1 cellular context compared by ENCODE assay signal in the genomic region with DNA sequence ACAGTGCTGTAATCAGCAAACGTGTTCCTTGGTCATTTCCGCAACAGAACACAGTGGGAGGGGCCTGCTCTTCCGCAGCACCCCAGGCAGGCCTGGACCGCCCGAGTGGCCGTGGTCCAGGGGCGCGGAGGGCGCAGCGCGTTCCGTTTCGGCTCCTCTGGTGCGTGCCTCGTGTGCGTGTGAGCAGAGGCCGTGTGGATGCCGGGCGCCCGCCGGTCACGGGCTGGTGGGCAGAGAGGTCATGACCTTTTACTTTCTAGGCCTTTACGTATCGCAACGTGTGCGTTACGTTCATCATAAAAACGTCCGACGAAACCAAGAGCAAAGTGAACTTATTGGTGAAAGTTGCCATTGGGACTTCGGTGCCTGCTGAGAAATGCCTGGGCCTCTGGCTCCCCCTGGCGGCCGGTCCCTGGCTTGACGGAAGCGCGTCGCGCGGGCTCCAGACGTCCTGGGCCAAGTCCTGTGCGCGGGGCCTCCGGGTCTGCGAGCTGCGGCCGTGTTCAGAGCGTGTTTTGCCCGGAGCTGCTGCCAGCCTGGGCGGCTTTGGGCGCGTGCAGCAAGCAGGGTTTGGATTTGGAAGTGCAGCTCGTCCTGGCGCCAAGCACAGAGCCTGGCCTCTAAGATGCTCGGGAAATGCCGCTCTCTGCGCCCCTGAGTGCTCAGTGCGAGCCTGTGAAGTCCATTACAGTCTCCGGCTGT.
A peak's percentile ranks its signal among the peaks of the same experiment; 100 is the strongest.
TF ChIP-seq lines count a peak whose summit lies in the region.

No MANE protein-coding gene starts in this region.

TF ChIP-seq in HepG2, 621 proteins besides CTCF, POLR2A, EP300 and RAD21 (continued from another document and continues in another):
- TF ChIP-seq, protein P1, sequence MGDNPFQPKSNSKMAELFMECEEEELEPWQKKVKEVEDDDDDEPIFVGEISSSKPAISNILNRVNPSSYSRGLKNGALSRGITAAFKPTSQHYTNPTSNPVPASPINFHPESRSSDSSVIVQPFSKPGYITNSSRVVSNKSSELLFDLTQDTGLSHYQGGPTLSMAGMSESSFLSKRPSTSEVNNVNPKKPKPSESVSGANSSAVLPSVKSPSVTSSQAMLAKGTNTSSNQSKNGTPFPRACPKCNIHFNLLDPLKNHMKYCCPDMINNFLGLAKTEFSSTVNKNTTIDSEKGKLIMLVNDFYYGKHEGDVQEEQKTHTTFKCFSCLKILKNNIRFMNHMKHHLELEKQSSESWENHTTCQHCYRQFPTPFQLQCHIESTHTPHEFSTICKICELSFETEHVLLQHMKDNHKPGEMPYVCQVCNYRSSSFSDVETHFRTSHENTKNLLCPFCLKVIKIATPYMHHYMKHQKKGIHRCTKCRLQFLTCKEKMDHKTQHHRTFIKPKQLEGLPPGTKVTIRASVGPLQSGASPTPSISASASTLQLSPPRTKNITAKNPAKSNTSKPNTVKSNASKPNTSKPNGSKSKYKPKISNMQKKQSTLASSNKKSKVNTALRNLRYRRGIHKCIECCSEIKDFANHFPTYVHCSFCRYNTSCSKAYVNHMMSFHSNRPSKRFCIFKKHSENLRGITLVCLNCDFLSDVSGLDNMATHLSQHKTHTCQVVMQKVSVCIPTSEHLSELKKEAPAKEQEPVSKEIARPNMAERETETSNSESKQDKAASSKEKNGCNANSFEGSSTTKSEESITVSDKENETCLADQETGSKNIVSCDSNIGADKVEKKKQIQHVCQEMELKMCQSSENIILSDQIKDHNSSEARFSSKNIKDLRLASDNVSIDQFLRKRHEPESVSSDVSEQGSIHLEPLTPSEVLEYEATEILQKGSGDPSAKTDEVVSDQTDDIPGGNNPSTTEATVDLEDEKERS (CRISPR knock-in tag; IDR thresholded peaks at IDR 0.05) = no peak
- TF ChIP-seq, protein P2, sequence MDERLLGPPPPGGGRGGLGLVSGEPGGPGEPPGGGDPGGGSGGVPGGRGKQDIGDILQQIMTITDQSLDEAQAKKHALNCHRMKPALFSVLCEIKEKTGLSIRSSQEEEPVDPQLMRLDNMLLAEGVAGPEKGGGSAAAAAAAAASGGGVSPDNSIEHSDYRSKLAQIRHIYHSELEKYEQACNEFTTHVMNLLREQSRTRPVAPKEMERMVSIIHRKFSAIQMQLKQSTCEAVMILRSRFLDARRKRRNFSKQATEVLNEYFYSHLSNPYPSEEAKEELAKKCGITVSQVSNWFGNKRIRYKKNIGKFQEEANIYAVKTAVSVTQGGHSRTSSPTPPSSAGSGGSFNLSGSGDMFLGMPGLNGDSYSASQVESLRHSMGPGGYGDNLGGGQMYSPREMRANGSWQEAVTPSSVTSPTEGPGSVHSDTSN (CRISPR knock-in tag; IDR thresholded peaks at IDR 0.05) = no peak
- TF ChIP-seq ZNF570 (CRISPR knock-in tag; IDR thresholded peaks at IDR 0.05; ENCODE audit: borderline replicate concordance) (no peak), AKAP8 (CRISPR knock-in tag; IDR thresholded peaks at IDR 0.05) (0 out of 2 replicates have a peak, but pooled peaks have one; percentile 34), MLLT10 (CRISPR knock-in tag; IDR thresholded peaks at IDR 0.05) (no peak), NONO (IDR thresholded peaks at IDR 0.05) (no peak), NONO (CRISPR knock-in tag; conservative IDR thresholded peaks at IDR 0.05) (0 out of 2 replicates have a peak, but pooled peaks have one; percentile 59), TARDBP (CRISPR knock-in tag; IDR thresholded peaks at IDR 0.05) (peak; percentile 35; the same call in 1 of the 2 replicates), SSRP1 (CRISPR knock-in tag; IDR thresholded peaks at IDR 0.05) (no peak), KLF11 (CRISPR knock-in tag; IDR thresholded peaks at IDR 0.05) (no peak), ZBTB8A (CRISPR knock-in tag; IDR thresholded peaks at IDR 0.05; ENCODE audit: borderline replicate concordance, low read depth) (no peak), ZNF761 (CRISPR knock-in tag; conservative IDR thresholded peaks at IDR 0.05) (peak; percentile 77; the same call in 1 of the 2 replicates), PITX1 (CRISPR knock-in tag; IDR thresholded peaks at IDR 0.05) (no peak), MXD4 (CRISPR knock-in tag; IDR thresholded peaks at IDR 0.05) (no peak), ZNF451 (CRISPR knock-in tag; IDR thresholded peaks at IDR 0.05) (no peak), ONECUT2 (CRISPR knock-in tag; IDR thresholded peaks at IDR 0.05) (no peak), ZNF256 (CRISPR knock-in tag; conservative IDR thresholded peaks at IDR 0.05) (no peak), ZNF780A (CRISPR knock-in tag; IDR thresholded peaks at IDR 0.05) (no peak), HMG20A (CRISPR knock-in tag; IDR thresholded peaks at IDR 0.05; ENCODE audit: borderline replicate concordance) (no peak), SCMH1 (CRISPR knock-in tag; IDR thresholded peaks at IDR 0.05; ENCODE audit: borderline replicate concordance) (no peak), ZNF557 (CRISPR knock-in tag; IDR thresholded peaks at IDR 0.05) (no peak), ZNF672 (CRISPR knock-in tag; IDR thresholded peaks at IDR 0.05) (no peak), SOX13 (IDR thresholded peaks at IDR 0.05) (no peak), SOX13 (CRISPR knock-in tag; conservative IDR thresholded peaks at IDR 0.05 in 1 of 2, IDR thresholded peaks at IDR 0.05 in 1 of 2) (peak in 1 of 2 experiments; percentile 34; a peak in 1 of 4 replicates), ZNF3 (CRISPR knock-in tag; IDR thresholded peaks at IDR 0.05) (no peak), ISL2 (CRISPR knock-in tag; IDR thresholded peaks at IDR 0.05) (no peak), MTF1 (CRISPR knock-in tag; IDR thresholded peaks at IDR 0.05) (no peak), ZSCAN29 (CRISPR knock-in tag; conservative IDR thresholded peaks at IDR 0.05) (0 out of 2 replicates have a peak, but pooled peaks have one; percentile 53), ZFP36L2 (CRISPR knock-in tag; IDR thresholded peaks at IDR 0.05) (no peak), ELF1 (CRISPR knock-in tag; IDR thresholded peaks at IDR 0.05) (0 out of 2 replicates have a peak, but pooled peaks have one; percentile 52), CBX5 (CRISPR knock-in tag; IDR thresholded peaks at IDR 0.05; ENCODE audit: borderline replicate concordance) (peak; percentile 57; the same call in 1 of the 2 replicates), SP2 (CRISPR knock-in tag; IDR thresholded peaks at IDR 0.05) (no peak), KDM1A (CRISPR knock-in tag; IDR thresholded peaks at IDR 0.05) (no peak)
- TF ChIP-seq, protein P3, sequence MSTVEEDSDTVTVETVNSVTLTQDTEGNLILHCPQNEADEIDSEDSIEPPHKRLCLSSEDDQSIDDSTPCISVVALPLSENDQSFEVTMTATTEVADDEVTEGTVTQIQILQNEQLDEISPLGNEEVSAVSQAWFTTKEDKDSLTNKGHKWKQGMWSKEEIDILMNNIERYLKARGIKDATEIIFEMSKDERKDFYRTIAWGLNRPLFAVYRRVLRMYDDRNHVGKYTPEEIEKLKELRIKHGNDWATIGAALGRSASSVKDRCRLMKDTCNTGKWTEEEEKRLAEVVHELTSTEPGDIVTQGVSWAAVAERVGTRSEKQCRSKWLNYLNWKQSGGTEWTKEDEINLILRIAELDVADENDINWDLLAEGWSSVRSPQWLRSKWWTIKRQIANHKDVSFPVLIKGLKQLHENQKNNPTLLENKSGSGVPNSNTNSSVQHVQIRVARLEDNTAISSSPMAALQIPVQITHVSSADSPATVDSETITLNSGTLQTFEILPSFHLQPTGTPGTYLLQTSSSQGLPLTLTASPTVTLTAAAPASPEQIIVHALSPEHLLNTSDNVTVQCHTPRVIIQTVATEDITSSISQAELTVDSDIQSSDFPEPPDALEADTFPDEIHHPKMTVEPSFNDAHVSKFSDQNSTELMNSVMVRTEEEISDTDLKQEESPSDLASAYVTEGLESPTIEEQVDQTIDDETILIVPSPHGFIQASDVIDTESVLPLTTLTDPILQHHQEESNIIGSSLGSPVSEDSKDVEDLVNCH (CRISPR knock-in tag; IDR thresholded peaks at IDR 0.05) = no peak
- TF ChIP-seq, protein P4, sequence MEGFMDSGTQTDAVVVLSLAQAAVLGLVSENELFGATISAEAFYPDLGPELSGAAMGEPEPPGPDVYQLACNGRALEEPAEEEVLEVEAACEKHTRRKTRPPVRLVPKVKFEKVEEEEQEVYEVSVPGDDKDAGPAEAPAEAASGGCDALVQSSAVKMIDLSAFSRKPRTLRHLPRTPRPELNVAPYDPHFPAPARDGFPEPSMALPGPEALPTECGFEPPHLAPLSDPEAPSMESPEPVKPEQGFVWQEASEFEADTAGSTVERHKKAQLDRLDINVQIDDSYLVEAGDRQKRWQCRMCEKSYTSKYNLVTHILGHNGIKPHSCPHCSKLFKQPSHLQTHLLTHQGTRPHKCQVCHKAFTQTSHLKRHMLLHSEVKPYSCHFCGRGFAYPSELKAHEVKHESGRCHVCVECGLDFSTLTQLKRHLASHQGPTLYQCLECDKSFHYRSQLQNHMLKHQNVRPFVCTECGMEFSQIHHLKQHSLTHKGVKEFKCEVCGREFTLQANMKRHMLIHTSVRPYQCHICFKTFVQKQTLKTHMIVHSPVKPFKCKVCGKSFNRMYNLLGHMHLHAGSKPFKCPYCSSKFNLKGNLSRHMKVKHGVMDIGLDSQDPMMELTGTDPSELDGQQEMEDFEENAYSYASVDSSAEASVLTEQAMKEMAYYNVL (CRISPR knock-in tag; IDR thresholded peaks at IDR 0.05; ENCODE audit: borderline replicate concordance) = no peak
- TF ChIP-seq, protein P5, sequence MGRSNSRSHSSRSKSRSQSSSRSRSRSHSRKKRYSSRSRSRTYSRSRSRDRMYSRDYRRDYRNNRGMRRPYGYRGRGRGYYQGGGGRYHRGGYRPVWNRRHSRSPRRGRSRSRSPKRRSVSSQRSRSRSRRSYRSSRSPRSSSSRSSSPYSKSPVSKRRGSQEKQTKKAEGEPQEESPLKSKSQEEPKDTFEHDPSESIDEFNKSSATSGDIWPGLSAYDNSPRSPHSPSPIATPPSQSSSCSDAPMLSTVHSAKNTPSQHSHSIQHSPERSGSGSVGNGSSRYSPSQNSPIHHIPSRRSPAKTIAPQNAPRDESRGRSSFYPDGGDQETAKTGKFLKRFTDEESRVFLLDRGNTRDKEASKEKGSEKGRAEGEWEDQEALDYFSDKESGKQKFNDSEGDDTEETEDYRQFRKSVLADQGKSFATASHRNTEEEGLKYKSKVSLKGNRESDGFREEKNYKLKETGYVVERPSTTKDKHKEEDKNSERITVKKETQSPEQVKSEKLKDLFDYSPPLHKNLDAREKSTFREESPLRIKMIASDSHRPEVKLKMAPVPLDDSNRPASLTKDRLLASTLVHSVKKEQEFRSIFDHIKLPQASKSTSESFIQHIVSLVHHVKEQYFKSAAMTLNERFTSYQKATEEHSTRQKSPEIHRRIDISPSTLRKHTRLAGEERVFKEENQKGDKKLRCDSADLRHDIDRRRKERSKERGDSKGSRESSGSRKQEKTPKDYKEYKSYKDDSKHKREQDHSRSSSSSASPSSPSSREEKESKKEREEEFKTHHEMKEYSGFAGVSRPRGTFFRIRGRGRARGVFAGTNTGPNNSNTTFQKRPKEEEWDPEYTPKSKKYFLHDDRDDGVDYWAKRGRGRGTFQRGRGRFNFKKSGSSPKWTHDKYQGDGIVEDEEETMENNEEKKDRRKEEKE (IDR thresholded peaks at IDR 0.05) = no peak
- TF ChIP-seq, protein P6, sequence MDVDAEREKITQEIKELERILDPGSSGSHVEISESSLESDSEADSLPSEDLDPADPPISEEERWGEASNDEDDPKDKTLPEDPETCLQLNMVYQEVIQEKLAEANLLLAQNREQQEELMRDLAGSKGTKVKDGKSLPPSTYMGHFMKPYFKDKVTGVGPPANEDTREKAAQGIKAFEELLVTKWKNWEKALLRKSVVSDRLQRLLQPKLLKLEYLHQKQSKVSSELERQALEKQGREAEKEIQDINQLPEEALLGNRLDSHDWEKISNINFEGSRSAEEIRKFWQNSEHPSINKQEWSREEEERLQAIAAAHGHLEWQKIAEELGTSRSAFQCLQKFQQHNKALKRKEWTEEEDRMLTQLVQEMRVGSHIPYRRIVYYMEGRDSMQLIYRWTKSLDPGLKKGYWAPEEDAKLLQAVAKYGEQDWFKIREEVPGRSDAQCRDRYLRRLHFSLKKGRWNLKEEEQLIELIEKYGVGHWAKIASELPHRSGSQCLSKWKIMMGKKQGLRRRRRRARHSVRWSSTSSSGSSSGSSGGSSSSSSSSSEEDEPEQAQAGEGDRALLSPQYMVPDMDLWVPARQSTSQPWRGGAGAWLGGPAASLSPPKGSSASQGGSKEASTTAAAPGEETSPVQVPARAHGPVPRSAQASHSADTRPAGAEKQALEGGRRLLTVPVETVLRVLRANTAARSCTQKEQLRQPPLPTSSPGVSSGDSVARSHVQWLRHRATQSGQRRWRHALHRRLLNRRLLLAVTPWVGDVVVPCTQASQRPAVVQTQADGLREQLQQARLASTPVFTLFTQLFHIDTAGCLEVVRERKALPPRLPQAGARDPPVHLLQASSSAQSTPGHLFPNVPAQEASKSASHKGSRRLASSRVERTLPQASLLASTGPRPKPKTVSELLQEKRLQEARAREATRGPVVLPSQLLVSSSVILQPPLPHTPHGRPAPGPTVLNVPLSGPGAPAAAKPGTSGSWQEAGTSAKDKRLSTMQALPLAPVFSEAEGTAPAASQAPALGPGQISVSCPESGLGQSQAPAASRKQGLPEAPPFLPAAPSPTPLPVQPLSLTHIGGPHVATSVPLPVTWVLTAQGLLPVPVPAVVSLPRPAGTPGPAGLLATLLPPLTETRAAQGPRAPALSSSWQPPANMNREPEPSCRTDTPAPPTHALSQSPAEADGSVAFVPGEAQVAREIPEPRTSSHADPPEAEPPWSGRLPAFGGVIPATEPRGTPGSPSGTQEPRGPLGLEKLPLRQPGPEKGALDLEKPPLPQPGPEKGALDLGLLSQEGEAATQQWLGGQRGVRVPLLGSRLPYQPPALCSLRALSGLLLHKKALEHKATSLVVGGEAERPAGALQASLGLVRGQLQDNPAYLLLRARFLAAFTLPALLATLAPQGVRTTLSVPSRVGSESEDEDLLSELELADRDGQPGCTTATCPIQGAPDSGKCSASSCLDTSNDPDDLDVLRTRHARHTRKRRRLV (CRISPR knock-in tag; IDR thresholded peaks at IDR 0.05) = no peak
- TF ChIP-seq, protein P7, sequence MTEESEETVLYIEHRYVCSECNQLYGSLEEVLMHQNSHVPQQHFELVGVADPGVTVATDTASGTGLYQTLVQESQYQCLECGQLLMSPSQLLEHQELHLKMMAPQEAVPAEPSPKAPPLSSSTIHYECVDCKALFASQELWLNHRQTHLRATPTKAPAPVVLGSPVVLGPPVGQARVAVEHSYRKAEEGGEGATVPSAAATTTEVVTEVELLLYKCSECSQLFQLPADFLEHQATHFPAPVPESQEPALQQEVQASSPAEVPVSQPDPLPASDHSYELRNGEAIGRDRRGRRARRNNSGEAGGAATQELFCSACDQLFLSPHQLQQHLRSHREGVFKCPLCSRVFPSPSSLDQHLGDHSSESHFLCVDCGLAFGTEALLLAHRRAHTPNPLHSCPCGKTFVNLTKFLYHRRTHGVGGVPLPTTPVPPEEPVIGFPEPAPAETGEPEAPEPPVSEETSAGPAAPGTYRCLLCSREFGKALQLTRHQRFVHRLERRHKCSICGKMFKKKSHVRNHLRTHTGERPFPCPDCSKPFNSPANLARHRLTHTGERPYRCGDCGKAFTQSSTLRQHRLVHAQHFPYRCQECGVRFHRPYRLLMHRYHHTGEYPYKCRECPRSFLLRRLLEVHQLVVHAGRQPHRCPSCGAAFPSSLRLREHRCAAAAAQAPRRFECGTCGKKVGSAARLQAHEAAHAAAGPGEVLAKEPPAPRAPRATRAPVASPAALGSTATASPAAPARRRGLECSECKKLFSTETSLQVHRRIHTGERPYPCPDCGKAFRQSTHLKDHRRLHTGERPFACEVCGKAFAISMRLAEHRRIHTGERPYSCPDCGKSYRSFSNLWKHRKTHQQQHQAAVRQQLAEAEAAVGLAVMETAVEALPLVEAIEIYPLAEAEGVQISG (CRISPR knock-in tag; IDR thresholded peaks at IDR 0.05) = no peak
